In genomic region chr20:31608256-31608980, GRCh38 we compare ENCODE assay signal across 9 cellular contexts. TPM values are rescaled to one million over a fixed set of nuclear protein-coding genes. Genes with fewer than 3 reads are reported as not detected.
A peak's percentile ranks its signal among the peaks of the same experiment; 100 is the strongest.
DNase-seq lines count a peak whose midpoint lies in the region; ATAC-seq and TF ChIP-seq lines count a peak whose summit lies in the region.
"Had no signal": no experiment of that assay in that cellular context is flagged by ENCODE, and none has a peak within 500 bp of the region (broad histone marks: within the 10 kb centered on the region; RNA-seq: fewer than 3 reads in every experiment).

No MANE protein-coding gene starts in this region.

- H3K9me3 Mint-ChIP-seq in CD14-positive monocyte, result peaks cover 0 to 14% (median 0%) of the 10 kb centered on the region in 7 donors
- H3K9me3 Mint-ChIP-seq in osteocyte (ENCODE audit: unreplicated experiment), result no peaks in the 10 kb centered on the region
- no peaks in the 10 kb centered on the region for H3K9me3 Mint-ChIP-seq in CD8-positive, alpha-beta T cell

- DNase-seq in CD14-positive monocyte (ENCODE audit: low spot score) (no peak), MV-4-11 (lab: John Stamatoyannopoulos, UW) (peak; percentile 31), SK-N-SH (peak; percentile 81), head of caudate nucleus (peak in 38 of 42 donors; percentile 22 to 71 (median 44)), osteocyte (ENCODE audit: extremely low spot score, unreplicated experiment) (no peak), AML-193 (lab: John Stamatoyannopoulos, UW) (no peak)
- DNase-seq in activated CD4-positive, CD25-positive, alpha-beta regulatory T cell treated with anti-CD3 and anti-CD28 coated beads, Interleukin-2, amount 50 U/mL, for 72 hours, result no peak
- DNase-seq in CD8-positive, alpha-beta T cell, result no peak

- H3K4me1 ChIP-seq in SK-N-SH (ENCODE audit: control insufficient read depth in 1 of 2, insufficient read depth in 2 of 2, low read depth in 1 of 2, low read length in 1 of 2), result peaks cover 22 to 40% of the 10 kb centered on the region in 2 experiments
- H3K4me1 ChIP-seq in CD8-positive, alpha-beta T cell (ENCODE audit: insufficient read depth, low read length), result peaks cover 21% of the 10 kb centered on the region

- peaks cover 20% of the 10 kb centered on the region for H4K20me1 ChIP-seq in SK-N-SH (ENCODE audit: insufficient read depth)

- peaks cover 0 to 18% of the 10 kb centered on the region in 2 experiments for H3K36me3 ChIP-seq in SK-N-SH (replicated peaks in 1 of 2; ENCODE audit: control insufficient read depth in 1 of 2, insufficient read depth in 2 of 2, low read length in 1 of 2)
- H3K36me3 ChIP-seq in CD8-positive, alpha-beta T cell (ENCODE audit: insufficient read depth, low read length), result no peaks in the 10 kb centered on the region

- peaks cover 63% of the 10 kb centered on the region for H3K4me1 Mint-ChIP-seq in CD14-positive monocyte
- peaks cover 42% of the 10 kb centered on the region for H3K4me1 Mint-ChIP-seq in osteocyte (ENCODE audit: unreplicated experiment)
- peaks cover 23% of the 10 kb centered on the region for H3K4me1 Mint-ChIP-seq in CD8-positive, alpha-beta T cell (ENCODE audit: low read depth)

- peak overlapping the region; percentile 30 to 96; a peak in 3 of 4 replicates for H3K4me3 ChIP-seq in SK-N-SH (ENCODE audit: low read depth in 2 of 2, low read length in 1 of 2)
- no peak overlapping the region for H3K4me3 ChIP-seq in CD8-positive, alpha-beta T cell (ENCODE audit: low read depth, low read length)

- H3K27ac Mint-ChIP-seq in CD14-positive monocyte (peak overlapping the region in 1 of 7 donors; percentile 13), osteocyte (ENCODE audit: unreplicated experiment) (peak overlapping the region; percentile 34)
- H3K27ac Mint-ChIP-seq in CD8-positive, alpha-beta T cell, result no peak overlapping the region
- H3K27ac Mint-ChIP-seq: activated naive CD8-positive, alpha-beta T cell had no signal

- H3K27me3 ChIP-seq in SK-N-SH (ENCODE audit: insufficient read depth), result no peaks in the 10 kb centered on the region
- H3K27me3 ChIP-seq in CD8-positive, alpha-beta T cell (ENCODE audit: insufficient read depth, low read length), result peaks cover 5% of the 10 kb centered on the region

- peak overlapping the region; percentile 91 for H3K4me2 ChIP-seq in SK-N-SH

- peak overlapping the region; percentile 90 to 100 for H3K27ac ChIP-seq in SK-N-SH (ENCODE audit: low read depth in 2 of 2, low read length in 1 of 2)
- H3K27ac ChIP-seq in CD8-positive, alpha-beta T cell (ENCODE audit: low read depth, low read length), result no peak overlapping the region

- H3K27me3 Mint-ChIP-seq in CD14-positive monocyte (ENCODE audit: low read depth in 3 of 3) (peaks cover 26 to 43% (median 31%) of the 10 kb centered on the region in 3 donors), osteocyte (ENCODE audit: unreplicated experiment) (no peaks in the 10 kb centered on the region)
- peaks cover 43% of the 10 kb centered on the region for H3K27me3 Mint-ChIP-seq in CD8-positive, alpha-beta T cell (ENCODE audit: low read depth)

- 8% methylated on average over 22 of the region's 46 CpGs for WGBS in SK-N-SH (ENCODE audit: low lambda C conversion rate)

- H3K4me3 Mint-ChIP-seq in CD14-positive monocyte (peak overlapping the region; percentile 64 to 68), osteocyte (ENCODE audit: unreplicated experiment) (no peak overlapping the region)
- H3K4me3 Mint-ChIP-seq in CD8-positive, alpha-beta T cell, result no peak overlapping the region
- H3K4me3 Mint-ChIP-seq: activated naive CD8-positive, alpha-beta T cell had no signal

- H3K9ac ChIP-seq in SK-N-SH, result peak overlapping the region; percentile 100

- peaks cover 40% of the 10 kb centered on the region for H3K79me2 ChIP-seq in SK-N-SH (ENCODE audit: insufficient read depth)

- peak; percentile 66 to 91; a peak in 3 of 4 replicates for TF ChIP-seq EP300 in SK-N-SH (IDR thresholded peaks at IDR 0.05; ENCODE audit: borderline replicate concordance in 1 of 2, low read depth in 1 of 2, low read length in 1 of 2)

- TF ChIP-seq RAD21 in SK-N-SH (IDR thresholded peaks at IDR 0.05; ENCODE audit: low read length), result no peak

- CTCF ChIA-PET in SK-N-SH (lab: Yijun Ruan, JAX), result interaction anchor here (0.6 to 33.9 kb wide), 6 partner anchors 17 to 238 kb away, joined by 3 to 1802 read pairs (median 4); no protein-coding TSS in a partner anchor
- CTCF ChIA-PET in CD8-positive, alpha-beta T cell (lab: Charles Lee), result interaction anchor here (9.2 to 12.5 kb wide), 2 partner anchors 36 to 51 kb away, joined by 410 to 427 read pairs; no protein-coding TSS in a partner anchor

- H3K9me3 ChIP-seq in SK-N-SH, result no peaks in the 10 kb centered on the region
- no peaks in the 10 kb centered on the region for H3K9me3 ChIP-seq in CD8-positive, alpha-beta T cell (ENCODE audit: low read length)

- peaks cover 76% of the 10 kb centered on the region for H3F3A ChIP-seq in SK-N-SH (replicated peaks; ENCODE audit: insufficient read depth)

- peaks cover 4 to 5% of the 10 kb centered on the region in 2 donors for H3K36me3 Mint-ChIP-seq in CD14-positive monocyte
- no peaks in the 10 kb centered on the region for H3K36me3 Mint-ChIP-seq in osteocyte (ENCODE audit: unreplicated experiment)
- peaks cover 3% of the 10 kb centered on the region for H3K36me3 Mint-ChIP-seq in CD8-positive, alpha-beta T cell
- H3K36me3 Mint-ChIP-seq: activated naive CD8-positive, alpha-beta T cell had no signal

- no peak for ATAC-seq in CD8-positive, alpha-beta T cell

- intact Hi-C loops in CD14-positive monocyte (cut with micrococcal nuclease), result loop anchor here in 1 of 2 donors (10.0 kb wide), 1 partner anchor 506 kb away; no protein-coding TSS in a partner anchor
- intact Hi-C loops in head of caudate nucleus (cut with DNase I), result no loop called here
- intact Hi-C loops in CD8-positive, alpha-beta T cell (cut with DNase I, micrococcal nuclease), result no loop called here

- POLR2A ChIA-PET in SK-N-SH (lab: Yijun Ruan, JAX), result interaction anchor here (0.9 to 7.4 kb wide), 4 partner anchors 13 to 46 kb away, joined by 4 to 181 read pairs (median 28); no protein-coding TSS in a partner anchor
- POLR2A ChIA-PET in CD8-positive, alpha-beta T cell (lab: Charles Lee), result interaction anchor here (1.0 kb wide), 1 partner anchor 35 kb away, joined by 3 read pairs; no protein-coding TSS in a partner anchor

- H2AFZ ChIP-seq in SK-N-SH (ENCODE audit: low read depth), result no peak overlapping the region

- TF ChIP-seq CTCF in CD14-positive monocyte (IDR thresholded peaks at IDR 0.05), result no peak
- TF ChIP-seq CTCF in SK-N-SH (IDR thresholded peaks at IDR 0.05), result no peak
- no peak for TF ChIP-seq CTCF in osteocyte (IDR thresholded peaks at IDR 0.05)
- no peak for TF ChIP-seq CTCF in CD8-positive, alpha-beta T cell (IDR thresholded peaks at IDR 0.05)

- no peaks in the 10 kb centered on the region for H3K9me2 ChIP-seq in SK-N-SH

TF ChIP-seq in SK-N-SH, 30 proteins besides CTCF, POLR2A, EP300 and RAD21 (continues in another document):
- TF ChIP-seq USF1 (IDR thresholded peaks at IDR 0.05; ENCODE audit: borderline replicate concordance, low read depth), result 0 out of 2 replicates have a peak, but pooled peaks have one; percentile 5
- no peak for TF ChIP-seq RFX5 (IDR thresholded peaks at IDR 0.05; ENCODE audit: low read length)
- TF ChIP-seq CHD2 (IDR thresholded peaks at IDR 0.05; ENCODE audit: low read length, partially characterized antibody), result no peak
- TF ChIP-seq NRF1 (IDR thresholded peaks at IDR 0.05; ENCODE audit: low read depth, low read length), result no peak
- TF ChIP-seq NFIC (IDR thresholded peaks at IDR 0.05; ENCODE audit: borderline replicate concordance), result peak; percentile 87
- TF ChIP-seq GABPA (IDR thresholded peaks at IDR 0.05; ENCODE audit: low read depth), result no peak
- peak; percentile 30; the same call in 1 of the 2 replicates for TF ChIP-seq MEF2A (IDR thresholded peaks at IDR 0.05; ENCODE audit: borderline replicate concordance, low read depth)
- no peak for TF ChIP-seq IRF3 (IDR thresholded peaks at IDR 0.05; ENCODE audit: low read depth, low read length)
- no peak for TF ChIP-seq USF2 (IDR thresholded peaks at IDR 0.05; ENCODE audit: borderline replicate concordance, low read depth, low read length)
- TF ChIP-seq TEAD4 (IDR thresholded peaks at IDR 0.05; ENCODE audit: borderline replicate concordance, insufficient read depth), result peak; percentile 66; the same call in 1 of the 2 replicates

RNA-seq across cellular contexts. Expression of gene ID1, which starts 3.3 kb away (rescaled TPM):
- polyA plus RNA-seq in CD14-positive monocyte (10 to 100 TPM in 1 of 2 donors, 1 to 10 TPM in 1; 3.9 to 12.5 TPM), SK-N-SH (2012; rRNA removed) (324 and 493 TPM in 2 replicates)
- 194 and 301 TPM in 2 replicates for polyA plus RNA-seq in SK-N-SH (2012; cell fraction: cytosol; rRNA removed)
- polyA plus RNA-seq in SK-N-SH (2012; cell fraction: nucleus; rRNA removed), result 945 and 1,537 TPM in 2 replicates
- 8.2 TPM in 2 replicates for total RNA-seq in osteocyte
- total RNA-seq in CD8-positive, alpha-beta T cell, result 10 to 100 TPM in 1 of 2 experiments, 1 to 10 TPM in 1; 8.1 to 11.0 TPM

RNA-seq across cellular contexts. Expression of gene COX4I2, which starts 29.3 kb away (rescaled TPM):
- polyA plus RNA-seq in CD14-positive monocyte (not detected), SK-N-SH (2012; rRNA removed) (0.21 TPM in 1 of 2 replicates, not detected in the other)
- 0.39 TPM in 1 of 2 replicates, not detected in the other for polyA plus RNA-seq in SK-N-SH (2012; cell fraction: cytosol; rRNA removed)
- polyA plus RNA-seq in SK-N-SH (2012; cell fraction: nucleus; rRNA removed), result not detected in 2 replicates
- total RNA-seq in osteocyte, result not detected in 2 replicates
- not detected for total RNA-seq in CD8-positive, alpha-beta T cell

Comparison
In these comparisons a context has a peak if more than half of its experiments do, and no peak if none do; other contexts are left out.
1. DNase-seq: peak in MV-4-11 (single experiment), SK-N-SH (single experiment) and head of caudate nucleus (38 of 42); none in CD14-positive monocyte (single experiment), osteocyte (single experiment), AML-193 (0 of 2), activated CD4-positive, CD25-positive, alpha-beta regulatory T cell treated with anti-CD3 and anti-CD28 coated beads, Interleukin-2, amount 50 U/mL, for 72 hours (single experiment) and CD8-positive, alpha-beta T cell (0 of 7).
2. H3K4me3 Mint-ChIP-seq: peak in CD14-positive monocyte (2 of 2); none in osteocyte (single experiment) and CD8-positive, alpha-beta T cell (single experiment).